Comparison of ENCODE assay signal across 8 cellular contexts in genomic region chr17:42552736-42553135, GRCh38. TPM values are rescaled to one million over a fixed set of nuclear protein-coding genes. Genes with fewer than 3 reads are reported as not detected.
DNase-seq lines count a peak whose midpoint lies in the region; ATAC-seq and TF ChIP-seq lines count a peak whose summit lies in the region.
"Not testable (repeated sequence)": the region's sequence is repeated elsewhere in the genome, so short reads cannot be mapped to it uniquely, and the experiment has no call there.

Gene HSD17B1, plus strand, starts transcription at chr17:42552923. Its CDS starts 11 bp downstream, at chr17:42552934.

- not testable (repeated sequence) for H4K20me1 ChIP-seq in OCI-LY1 (ENCODE audit: insufficient read depth, low read length)

- WGBS in sigmoid colon, 2 donors: 90 to 93% methylated on average over 15 of the region's 15 CpGs

- H3K9me3 ChIP-seq in ES-I3 (ENCODE audit: control insufficient read depth, insufficient read depth, low read length); OCI-LY1 (ENCODE audit: low read length); sigmoid colon; vagina: not testable (repeated sequence)

- not testable (repeated sequence) for H3K36me3 Mint-ChIP-seq in activated CD8-positive, alpha-beta memory T cell treated with anti-CD3 and anti-CD28 coated beads, Interleukin-2, amount 10 ng/mL, durations not matched to agents 7 days and 5 days; central memory CD8-positive, alpha-beta T cell (ENCODE audit: insufficient read depth); mesothelial cell of epicardium

- H3F3A ChIP-seq in OCI-LY1 (ENCODE audit: insufficient read depth, low read length): not testable (repeated sequence)

- not testable (repeated sequence) for TF ChIP-seq EP300 in sigmoid colon (IDR thresholded peaks at IDR 0.05)

- H2AFZ ChIP-seq in OCI-LY1 (ENCODE audit: low read length): not testable (repeated sequence)

- H3K27me3 ChIP-seq in OCI-LY1 (ENCODE audit: insufficient read depth, low read length); sigmoid colon; vagina: not testable (repeated sequence)

- H3K4me3 Mint-ChIP-seq in activated CD8-positive, alpha-beta memory T cell treated with anti-CD3 and anti-CD28 coated beads, Interleukin-2, amount 10 ng/mL, durations not matched to agents 7 days and 5 days: peak within 1 kb of the TSS; percentile 85
- peak within 1 kb of the TSS; percentile 88 for H3K4me3 Mint-ChIP-seq in central memory CD8-positive, alpha-beta T cell
- H3K4me3 Mint-ChIP-seq in mesothelial cell of epicardium: peak within 1 kb of the TSS; percentile 88

- not testable (repeated sequence) for TF ChIP-seq POLR2A in sigmoid colon (IDR thresholded peaks at IDR 0.05); vagina (IDR thresholded peaks at IDR 0.05)

- H3K27ac ChIP-seq in OCI-LY1 (ENCODE audit: low read depth, low read length, poor library complexity, severe bottlenecking): not testable (repeated sequence)
- H3K27ac ChIP-seq in sigmoid colon (peak within 1 kb of the TSS in 2 of 4 donors; percentile 84 to 87), vagina (peak within 1 kb of the TSS; percentile 74)

- intact Hi-C loops in sigmoid colon (cut with DNase I); vagina (cut with DNase I): not testable (repeated sequence)

- not testable (repeated sequence) for H3K79me2 ChIP-seq in OCI-LY1 (ENCODE audit: insufficient read depth, low read length)

- not testable (repeated sequence) for DNase-seq in activated CD8-positive, alpha-beta memory T cell treated with anti-CD3 and anti-CD28 coated beads, Interleukin-2, amount 10 ng/mL, durations not matched to agents 7 days and 5 days; central memory CD8-positive, alpha-beta T cell (ENCODE audit: low spot score in 2 of 2); foreskin fibroblast; mesothelial cell of epicardium (ENCODE audit: low spot score in 2 of 2, unreplicated experiment in 2 of 2); sigmoid colon
- DNase-seq in vagina (ENCODE audit: extremely low spot score in 2 of 2): peak in 1 of 2 donors; percentile 80

- H3K27ac Mint-ChIP-seq in activated CD8-positive, alpha-beta memory T cell treated with anti-CD3 and anti-CD28 coated beads, Interleukin-2, amount 10 ng/mL, durations not matched to agents 7 days and 5 days: peak within 1 kb of the TSS; percentile 92
- H3K27ac Mint-ChIP-seq in central memory CD8-positive, alpha-beta T cell (ENCODE audit: low read depth): peak within 1 kb of the TSS; percentile 88
- peak within 1 kb of the TSS; percentile 96 for H3K27ac Mint-ChIP-seq in mesothelial cell of epicardium

- not testable (repeated sequence) for TF ChIP-seq CTCF in OCI-LY1 (IDR thresholded peaks at IDR 0.05; ENCODE audit: low read length); foreskin fibroblast (IDR thresholded peaks at IDR 0.05; ENCODE audit: low read depth, low read length); mesothelial cell of epicardium (IDR thresholded peaks at IDR 0.05; ENCODE audit: unreplicated experiment); sigmoid colon (IDR thresholded peaks at IDR 0.05); vagina (IDR thresholded peaks at IDR 0.05)

- H3K9me2 ChIP-seq in OCI-LY1 (ENCODE audit: low read depth, low read length): not testable (repeated sequence)

- not testable (repeated sequence) for H3K27me3 Mint-ChIP-seq in activated CD8-positive, alpha-beta memory T cell treated with anti-CD3 and anti-CD28 coated beads, Interleukin-2, amount 10 ng/mL, durations not matched to agents 7 days and 5 days; central memory CD8-positive, alpha-beta T cell; mesothelial cell of epicardium (ENCODE audit: low read depth)

- CTCF ChIA-PET in activated CD8-positive, alpha-beta memory T cell treated with anti-CD3 and anti-CD28 coated beads, Interleukin-2, amount 10 ng/mL, durations not matched to agents 7 days and 5 days (lab: Charles Lee): interaction anchor here (2.4 kb wide), 1 partner anchor 11 kb away, joined by 6 read pairs; no protein-coding TSS in a partner anchor

- peaks cover 30% of the 10 kb centered on the region for H3K4me1 Mint-ChIP-seq in activated CD8-positive, alpha-beta memory T cell treated with anti-CD3 and anti-CD28 coated beads, Interleukin-2, amount 10 ng/mL, durations not matched to agents 7 days and 5 days
- H3K4me1 Mint-ChIP-seq in central memory CD8-positive, alpha-beta T cell: peaks cover 38% of the 10 kb centered on the region
- peaks cover 25% of the 10 kb centered on the region for H3K4me1 Mint-ChIP-seq in mesothelial cell of epicardium

- not testable (repeated sequence) for H3K4me1 ChIP-seq in ES-I3 (ENCODE audit: insufficient read depth, low read length)
- peaks cover 23% of the 10 kb centered on the region for H3K4me1 ChIP-seq in OCI-LY1 (ENCODE audit: insufficient read depth, low read length, severe bottlenecking)
- peaks cover 0 to 43% (median 34%) of the 10 kb centered on the region in 4 donors for H3K4me1 ChIP-seq in sigmoid colon
- H3K4me1 ChIP-seq in vagina: peaks cover 38% of the 10 kb centered on the region

- H3K4me3 ChIP-seq in OCI-LY1 (ENCODE audit: low read depth, low read length, poor library complexity, severe bottlenecking): peak within 1 kb of the TSS; percentile 66
- H3K4me3 ChIP-seq in foreskin fibroblast (ENCODE audit: low read depth in 1 of 2, low read length in 2 of 2): peak within 1 kb of the TSS; percentile 87 to 89
- peak within 1 kb of the TSS in 3 of 4 donors; percentile 75 to 81 (median 77) for H3K4me3 ChIP-seq in sigmoid colon
- H3K4me3 ChIP-seq in vagina: peak within 1 kb of the TSS; percentile 72 to 76

- not testable (repeated sequence) for H3K9me3 Mint-ChIP-seq in activated CD8-positive, alpha-beta memory T cell treated with anti-CD3 and anti-CD28 coated beads, Interleukin-2, amount 10 ng/mL, durations not matched to agents 7 days and 5 days (ENCODE audit: low read depth); central memory CD8-positive, alpha-beta T cell; mesothelial cell of epicardium

- ATAC-seq in activated CD8-positive, alpha-beta memory T cell treated with anti-CD3 and anti-CD28 coated beads, Interleukin-2, amount 10 ng/mL, durations not matched to agents 7 days and 5 days; central memory CD8-positive, alpha-beta T cell (replicated peaks; ENCODE audit: extremely low read depth, poor library complexity, severe bottlenecking): not testable (repeated sequence)

- H3K36me3 ChIP-seq in ES-I3 (ENCODE audit: insufficient read depth, low read length); OCI-LY1 (ENCODE audit: insufficient read depth, low read length); sigmoid colon; vagina: not testable (repeated sequence)

- peak within 1 kb of the TSS; percentile 87; the same call in 1 of the 2 replicates for H3K9ac ChIP-seq in ES-I3 (ENCODE audit: low read depth, low read length)
- not testable (repeated sequence) for H3K9ac ChIP-seq in OCI-LY1 (ENCODE audit: low read length)

- H3K4me2 ChIP-seq in OCI-LY1 (ENCODE audit: low read length): peak within 1 kb of the TSS; percentile 63; the same call in 1 of the 2 replicates

RNA-seq across cellular contexts. Expression of gene HSD17B1, which starts in this region (rescaled TPM):
- 1 to 10 TPM in 1 of 2 experiments, under 1 TPM in 1; 0.70 to 1.1 TPM for total RNA-seq in activated CD8-positive, alpha-beta memory T cell treated with anti-CD3 and anti-CD28 coated beads, Interleukin-2, amount 10 ng/mL, durations not matched to agents 7 days and 5 days
- total RNA-seq in mesothelial cell of epicardium (1.6 to 3.0 TPM (median 2.2 TPM) in 3 replicates), sigmoid colon (1 to 10 TPM in 2 of 4 donors, under 1 TPM in 2; 0.16 to 5.3 (median 0.86) TPM), vagina (2.0 TPM)
- polyA plus RNA-seq in sigmoid colon: 1 to 10 TPM; 1.2 to 1.7 (median 1.4) TPM
